In genomic region chr20:23435675-23436539, GRCh38 we compare ENCODE assay signal across 16 cellular contexts. TPM values are rescaled to one million over a fixed set of nuclear protein-coding genes. Genes with fewer than 3 reads are reported as not detected.
DNase-seq lines count a peak whose midpoint lies in the region; ATAC-seq, FAIRE-seq and TF ChIP-seq lines count a peak whose summit lies in the region.
"Had no signal": no experiment of that assay in that cellular context is flagged by ENCODE, and none has a peak within 500 bp of the region (broad histone marks: within the 10 kb centered on the region; RNA-seq: fewer than 3 reads in every experiment).

No MANE protein-coding gene starts in this region.

- H2AFZ ChIP-seq in astrocyte (ENCODE audit: low read depth, low read length): no peak overlapping the region
- peak overlapping the region; percentile 66 for H2AFZ ChIP-seq in HepG2 (ENCODE audit: low read length)

- intact Hi-C loops in HepG2 (cut with micrococcal nuclease; ENCODE audit: unreplicated experiment): no loop called here

- H3K4me3 ChIP-seq in astrocyte (ENCODE audit: insufficient read depth, low read depth, low read length) (no peak overlapping the region), HepG2 (replicated peaks in 1 of 3; ENCODE audit: insufficient read depth in 1 of 3, low read depth in 2 of 3, low read length in 3 of 3) (peak overlapping the region; percentile 38 to 67 (median 47))
- H3K4me3 ChIP-seq: lower lobe of right lung had no signal

- no peaks in the 10 kb centered on the region for H3K4me1 ChIP-seq in astrocyte (ENCODE audit: insufficient read depth, low read length)
- peaks cover 41% of the 10 kb centered on the region for H3K4me1 ChIP-seq in HepG2 (ENCODE audit: insufficient read depth, low read length)
- H3K4me1 ChIP-seq: lower lobe of right lung had no signal

- in situ Hi-C loops in HepG2 (cut with HindIII; ENCODE audit: extremely low pct_ligation_motif_present, low pct_unique_long_range_greater_than_20kb): no loop called here

- H4K20me1 ChIP-seq in astrocyte (ENCODE audit: insufficient read depth, low read length): no peaks in the 10 kb centered on the region
- H4K20me1 ChIP-seq in HepG2 (ENCODE audit: insufficient read depth, low read length): no peaks in the 10 kb centered on the region

- peaks cover 9% of the 10 kb centered on the region for H3K27me3 Mint-ChIP-seq in astrocyte (ENCODE audit: low read depth, unreplicated experiment)
- H3K27me3 Mint-ChIP-seq: activated CD8-positive, alpha-beta T cell treated with anti-CD3 and anti-CD28 coated beads for 36 hours; activated naive CD8-positive, alpha-beta T cell had no signal

- DNase-seq in NCI-H2081 treated with DMSO at 0.1 percent for 48 hours (lab: John Stamatoyannopoulos, UW) (peak; percentile 23), astrocyte (ENCODE audit: low read depth) (no peak), HepG2 (ENCODE audit: low spot score) (peak; percentile 86), NCI-H1417 treated with DMSO at 0.1 percent for 48 hours (lab: John Stamatoyannopoulos, UW) (no peak), NAMALWA (ENCODE audit: low spot score) (no peak)
- DNase-seq: activated CD8-positive, alpha-beta T cell treated with anti-CD3 and anti-CD28 coated beads for 36 hours; foreskin melanocyte; lower lobe of right lung; NCI-H526 had no signal

- H3K4me3 Mint-ChIP-seq in astrocyte (ENCODE audit: unreplicated experiment): no peak overlapping the region
- H3K4me3 Mint-ChIP-seq: activated CD8-positive, alpha-beta T cell treated with anti-CD3 and anti-CD28 coated beads for 36 hours; activated naive CD8-positive, alpha-beta T cell had no signal

- no peaks in the 10 kb centered on the region for H3K36me3 ChIP-seq in astrocyte (ENCODE audit: insufficient read depth, low read length)
- no peaks in the 10 kb centered on the region for H3K36me3 ChIP-seq in HepG2 (replicated peaks in 1 of 2; ENCODE audit: control insufficient read depth in 1 of 2, insufficient read depth in 2 of 2, low read length in 2 of 2)
- H3K36me3 ChIP-seq: lower lobe of right lung, tibial artery had no signal

- WGBS in HepG2 (ENCODE audit: low lambda C conversion rate): 12% methylated on average over 11 of the region's 11 CpGs

- no peak overlapping the region for H3K9ac ChIP-seq in astrocyte (ENCODE audit: low read length)
- peak overlapping the region; percentile 52 for H3K9ac ChIP-seq in HepG2 (ENCODE audit: insufficient read depth, low read depth, low read length)

- H3K9me3 ChIP-seq in astrocyte (ENCODE audit: insufficient read depth, low read depth, low read length) (no peaks in the 10 kb centered on the region), HepG2 (ENCODE audit: low read length) (no peaks in the 10 kb centered on the region)
- H3K9me3 ChIP-seq: lower lobe of right lung, tibial artery had no signal

- FAIRE-seq in astrocyte (lab: Jason Lieb, UNC): no peak
- FAIRE-seq in HepG2 (lab: Jason Lieb, UNC): peak; percentile 79

- TF ChIP-seq CTCF in C4-2B (conservative IDR thresholded peaks at IDR 0.05) (no peak), astrocyte (IDR thresholded peaks at IDR 0.05; ENCODE audit: insufficient read depth, low read depth, low read length) (no peak), HepG2 (CRISPR knock-in tag; IDR thresholded peaks at IDR 0.05) (no peak; the same call in 1 of the 2 replicates)

- H3K27ac ChIP-seq in C4-2B: peak overlapping the region; percentile 5; the same call in 1 of the 2 replicates
- no peak overlapping the region for H3K27ac ChIP-seq in astrocyte (ENCODE audit: low read depth, low read length)
- H3K27ac ChIP-seq in HepG2 (ENCODE audit: extremely low read length, insufficient read depth, low read length): peak overlapping the region; percentile 50
- H3K27ac ChIP-seq: lower lobe of right lung, tibial artery had no signal

- CTCF ChIA-PET in HepG2 (lab: Yijun Ruan, JAX; ENCODE audit: low intra/inter-chr PET ratio, low total read pairs): no interaction called here

- TF ChIP-seq POLR2A in HepG2 (IDR thresholded peaks at IDR 0.05; ENCODE audit: insufficient read depth in 1 of 2, low read depth in 2 of 2, low read length in 2 of 2): 0 out of 4 replicates have a peak, but pooled peaks of 1 of the 2 experiments have one; percentile 43

- ATAC-seq in HepG2: peak; percentile 93
- ATAC-seq in HG03135 (IDR thresholded peaks at IDR 0.05; ENCODE audit: unreplicated experiment): no peak
- ATAC-seq in HG02623 (IDR thresholded peaks at IDR 0.05; ENCODE audit: unreplicated experiment): no peak
- ATAC-seq: activated CD8-positive, alpha-beta T cell treated with anti-CD3 and anti-CD28 coated beads for 36 hours had no signal

- no peak overlapping the region for H3K4me2 ChIP-seq in astrocyte (ENCODE audit: low read length)
- H3K4me2 ChIP-seq in HepG2 (ENCODE audit: low read depth, low read length): peak overlapping the region; percentile 96

- H3K27ac Mint-ChIP-seq in astrocyte (ENCODE audit: unreplicated experiment): peak overlapping the region; percentile 55
- H3K27ac Mint-ChIP-seq: activated CD8-positive, alpha-beta T cell treated with anti-CD3 and anti-CD28 coated beads for 36 hours; activated naive CD8-positive, alpha-beta T cell; progenitor cell of endocrine pancreas had no signal

- no peaks in the 10 kb centered on the region for H3K36me3 Mint-ChIP-seq in astrocyte (ENCODE audit: low read depth, unreplicated experiment)
- H3K36me3 Mint-ChIP-seq: activated naive CD8-positive, alpha-beta T cell had no signal

- no peak for TF ChIP-seq EP300 in HepG2 (IDR thresholded peaks at IDR 0.05; ENCODE audit: low read depth in 2 of 2, low read length in 2 of 2)
- peak; percentile 10; the same call in 1 of the 2 replicates for TF ChIP-seq EP300 in HepG2 (CRISPR knock-in tag; IDR thresholded peaks at IDR 0.05; ENCODE audit: borderline replicate concordance)

- H3K4me1 Mint-ChIP-seq in astrocyte (ENCODE audit: low read depth, unreplicated experiment): no peaks in the 10 kb centered on the region

- H3K79me2 ChIP-seq in astrocyte (ENCODE audit: insufficient read depth, low read length): no peaks in the 10 kb centered on the region
- no peaks in the 10 kb centered on the region for H3K79me2 ChIP-seq in HepG2 (ENCODE audit: insufficient read depth, low read length)

- no peaks in the 10 kb centered on the region for H3K9me3 Mint-ChIP-seq in astrocyte (ENCODE audit: unreplicated experiment)
- H3K9me3 Mint-ChIP-seq: activated CD8-positive, alpha-beta T cell treated with anti-CD3 and anti-CD28 coated beads for 36 hours had no signal

- POLR2A ChIA-PET in HepG2 (lab: Yijun Ruan, JAX): interaction anchor here (0.6 to 3.2 kb wide), 17 partner anchors 10 to 1005 kb away, joined by 3 to 30 read pairs (median 5); partner anchors contain the start of genes CST3, GZF1, NAPB and NXT1

- no peak for TF ChIP-seq RAD21 in HepG2 (CRISPR knock-in tag; IDR thresholded peaks at IDR 0.05)

- H3K27me3 ChIP-seq in astrocyte (ENCODE audit: insufficient read depth, low read length) (peaks cover 3% of the 10 kb centered on the region), HepG2 (ENCODE audit: control insufficient read depth in 1 of 2, insufficient read depth in 2 of 2, low read length in 2 of 2) (no peaks in the 10 kb centered on the region; a peak in 1 of 5 replicates)
- H3K27me3 ChIP-seq: tibial artery had no signal

- no TSS peak for BruUV-seq in HepG2 (replicated peaks; lab: Mats Ljungman, UMichigan)

RNA-seq across cellular contexts. Expression of gene CSTL1, which starts 3.6 kb away (rescaled TPM):
- total RNA-seq in astrocyte (not detected in 2 replicates), HepG2 (2016; rRNA removed; fragmentation: Illumina TruSeq; extraction: Trizol) (not detected in 2 replicates)
- not detected in 2 replicates for total RNA-seq in HepG2 (2016; cell fraction: cytosol; rRNA removed; fragmentation: Illumina TruSeq; extraction: Trizol; ENCODE audit: low read depth)
- total RNA-seq in HepG2 (2016; cell fraction: insoluble cytoplasmic fraction; rRNA removed; fragmentation: Illumina TruSeq; extraction: Trizol): not detected in 2 replicates
- not detected in 2 replicates for total RNA-seq in HepG2 (2016; cell fraction: membrane; rRNA removed; fragmentation: Illumina TruSeq; extraction: Trizol)
- not detected in 2 replicates for total RNA-seq in HepG2 (2016; cell fraction: nucleus; rRNA removed; fragmentation: Illumina TruSeq; extraction: Trizol)
- polyA plus RNA-seq in HepG2 (2011; rRNA removed): not detected in 2 replicates
- not detected in 2 replicates for polyA plus RNA-seq in HepG2 (2011; cell fraction: cytosol; rRNA removed)
- not detected in 2 replicates for polyA plus RNA-seq in HepG2 (2011; cell fraction: nucleus; rRNA removed)
- polyA plus RNA-seq in HepG2 (2012): not detected in 2 replicates
- polyA plus RNA-seq in HepG2 (2016; cell fraction: cytosol; fragmentation: Illumina TruSeq; extraction: Trizol; ENCODE audit: low read depth): not detected in 2 replicates
- polyA plus RNA-seq in HepG2 (2016; cell fraction: insoluble cytoplasmic fraction; fragmentation: Illumina TruSeq; extraction: Trizol; ENCODE audit: low read depth): not detected in 2 replicates
- not detected in 2 replicates for polyA plus RNA-seq in HepG2 (2016; cell fraction: membrane; fragmentation: Illumina TruSeq; extraction: Trizol; ENCODE audit: low read depth)
- polyA plus RNA-seq in HepG2 (2016; cell fraction: nucleus; fragmentation: Illumina TruSeq; extraction: Trizol; ENCODE audit: insufficient read depth, low read depth): not detected in 2 replicates
- polyA minus RNA-seq in HepG2 (2011; rRNA and poly(A)+ RNA removed; ENCODE audit: low replicate concordance): not detected in 2 replicates
- not detected in 2 replicates for polyA minus RNA-seq in HepG2 (2011; cell fraction: cytosol; rRNA and poly(A)+ RNA removed)
- not detected in 2 replicates for polyA minus RNA-seq in HepG2 (2011; cell fraction: nucleus; rRNA and poly(A)+ RNA removed)
- total RNA-seq: activated CD8-positive, alpha-beta T cell treated with anti-CD3 and anti-CD28 coated beads for 36 hours; dermis microvascular lymphatic vessel endothelial cell; lower lobe of right lung; progenitor cell of endocrine pancreas had no signal

RNA-seq across cellular contexts. Expression of gene NAPB, which starts 14.6 kb away (rescaled TPM):
- total RNA-seq in astrocyte: 10.2 and 13.1 TPM in 2 replicates
- 9.5 and 15.2 TPM in 2 replicates for total RNA-seq in HepG2 (2016; rRNA removed; fragmentation: Illumina TruSeq; extraction: Trizol)
- total RNA-seq in HepG2 (2016; cell fraction: cytosol; rRNA removed; fragmentation: Illumina TruSeq; extraction: Trizol; ENCODE audit: low read depth): 5.7 and 8.3 TPM in 2 replicates
- total RNA-seq in HepG2 (2016; cell fraction: insoluble cytoplasmic fraction; rRNA removed; fragmentation: Illumina TruSeq; extraction: Trizol): 9.4 and 13.7 TPM in 2 replicates
- 5.0 and 5.2 TPM in 2 replicates for total RNA-seq in HepG2 (2016; cell fraction: membrane; rRNA removed; fragmentation: Illumina TruSeq; extraction: Trizol)
- 31.9 and 36.9 TPM in 2 replicates for total RNA-seq in HepG2 (2016; cell fraction: nucleus; rRNA removed; fragmentation: Illumina TruSeq; extraction: Trizol)
- polyA plus RNA-seq in HepG2 (2011; rRNA removed): 16.1 and 16.3 TPM in 2 replicates
- polyA plus RNA-seq in HepG2 (2011; cell fraction: cytosol; rRNA removed): 3.3 and 5.9 TPM in 2 replicates
- 32.8 and 44.6 TPM in 2 replicates for polyA plus RNA-seq in HepG2 (2011; cell fraction: nucleus; rRNA removed)
- 17.1 and 18.6 TPM in 2 replicates for polyA plus RNA-seq in HepG2 (2012)
- polyA plus RNA-seq in HepG2 (2016; cell fraction: cytosol; fragmentation: Illumina TruSeq; extraction: Trizol; ENCODE audit: low read depth): 0.59 and 0.69 TPM in 2 replicates
- polyA plus RNA-seq in HepG2 (2016; cell fraction: insoluble cytoplasmic fraction; fragmentation: Illumina TruSeq; extraction: Trizol; ENCODE audit: low read depth): 9.7 and 10.6 TPM in 2 replicates
- polyA plus RNA-seq in HepG2 (2016; cell fraction: membrane; fragmentation: Illumina TruSeq; extraction: Trizol; ENCODE audit: low read depth): 2.0 and 2.7 TPM in 2 replicates
- polyA plus RNA-seq in HepG2 (2016; cell fraction: nucleus; fragmentation: Illumina TruSeq; extraction: Trizol; ENCODE audit: insufficient read depth, low read depth): 41.0 and 41.3 TPM in 2 replicates
- polyA minus RNA-seq in HepG2 (2011; rRNA and poly(A)+ RNA removed; ENCODE audit: low replicate concordance): 6.7 and 8.6 TPM in 2 replicates
- polyA minus RNA-seq in HepG2 (2011; cell fraction: cytosol; rRNA and poly(A)+ RNA removed): 2.5 and 5.2 TPM in 2 replicates
- polyA minus RNA-seq in HepG2 (2011; cell fraction: nucleus; rRNA and poly(A)+ RNA removed): 82.9 and 91.0 TPM in 2 replicates

RNA-seq across cellular contexts. Expression of gene CST11, which starts 16.8 kb away (rescaled TPM):
- not detected in 2 replicates for total RNA-seq in astrocyte
- total RNA-seq in HepG2 (2016; rRNA removed; fragmentation: Illumina TruSeq; extraction: Trizol): not detected in 2 replicates
- total RNA-seq in HepG2 (2016; cell fraction: cytosol; rRNA removed; fragmentation: Illumina TruSeq; extraction: Trizol; ENCODE audit: low read depth): not detected in 2 replicates
- total RNA-seq in HepG2 (2016; cell fraction: insoluble cytoplasmic fraction; rRNA removed; fragmentation: Illumina TruSeq; extraction: Trizol): not detected in 2 replicates
- total RNA-seq in HepG2 (2016; cell fraction: membrane; rRNA removed; fragmentation: Illumina TruSeq; extraction: Trizol): not detected in 2 replicates
- not detected in 2 replicates for total RNA-seq in HepG2 (2016; cell fraction: nucleus; rRNA removed; fragmentation: Illumina TruSeq; extraction: Trizol)
- polyA plus RNA-seq in HepG2 (2011; rRNA removed): not detected in 2 replicates
- not detected in 2 replicates for polyA plus RNA-seq in HepG2 (2011; cell fraction: cytosol; rRNA removed)
- polyA plus RNA-seq in HepG2 (2011; cell fraction: nucleus; rRNA removed): not detected in 2 replicates
- not detected in 2 replicates for polyA plus RNA-seq in HepG2 (2012)
- not detected in 2 replicates for polyA plus RNA-seq in HepG2 (2016; cell fraction: cytosol; fragmentation: Illumina TruSeq; extraction: Trizol; ENCODE audit: low read depth)
- polyA plus RNA-seq in HepG2 (2016; cell fraction: insoluble cytoplasmic fraction; fragmentation: Illumina TruSeq; extraction: Trizol; ENCODE audit: low read depth): not detected in 2 replicates
- polyA plus RNA-seq in HepG2 (2016; cell fraction: membrane; fragmentation: Illumina TruSeq; extraction: Trizol; ENCODE audit: low read depth): not detected in 2 replicates
- polyA plus RNA-seq in HepG2 (2016; cell fraction: nucleus; fragmentation: Illumina TruSeq; extraction: Trizol; ENCODE audit: insufficient read depth, low read depth): not detected in 2 replicates
- polyA minus RNA-seq in HepG2 (2011; rRNA and poly(A)+ RNA removed; ENCODE audit: low replicate concordance): not detected in 2 replicates
- polyA minus RNA-seq in HepG2 (2011; cell fraction: cytosol; rRNA and poly(A)+ RNA removed): not detected in 2 replicates
- not detected in 2 replicates for polyA minus RNA-seq in HepG2 (2011; cell fraction: nucleus; rRNA and poly(A)+ RNA removed)
- total RNA-seq: activated CD8-positive, alpha-beta T cell treated with anti-CD3 and anti-CD28 coated beads for 36 hours; dermis microvascular lymphatic vessel endothelial cell; lower lobe of right lung; progenitor cell of endocrine pancreas had no signal

RNA-seq across cellular contexts. Expression of gene CST8, which starts 55.0 kb away (rescaled TPM):
- total RNA-seq in astrocyte (not detected in 2 replicates), HepG2 (2016; rRNA removed; fragmentation: Illumina TruSeq; extraction: Trizol) (not detected in 2 replicates)
- not detected in 2 replicates for total RNA-seq in HepG2 (2016; cell fraction: cytosol; rRNA removed; fragmentation: Illumina TruSeq; extraction: Trizol; ENCODE audit: low read depth)
- total RNA-seq in HepG2 (2016; cell fraction: insoluble cytoplasmic fraction; rRNA removed; fragmentation: Illumina TruSeq; extraction: Trizol): not detected in 2 replicates
- not detected in 2 replicates for total RNA-seq in HepG2 (2016; cell fraction: membrane; rRNA removed; fragmentation: Illumina TruSeq; extraction: Trizol)
- not detected in 2 replicates for total RNA-seq in HepG2 (2016; cell fraction: nucleus; rRNA removed; fragmentation: Illumina TruSeq; extraction: Trizol)
- not detected in 2 replicates for polyA plus RNA-seq in HepG2 (2011; rRNA removed)
- not detected in 2 replicates for polyA plus RNA-seq in HepG2 (2011; cell fraction: cytosol; rRNA removed)
- not detected in 2 replicates for polyA plus RNA-seq in HepG2 (2011; cell fraction: nucleus; rRNA removed)
- not detected in 2 replicates for polyA plus RNA-seq in HepG2 (2012)
- not detected in 2 replicates for polyA plus RNA-seq in HepG2 (2016; cell fraction: cytosol; fragmentation: Illumina TruSeq; extraction: Trizol; ENCODE audit: low read depth)
- polyA plus RNA-seq in HepG2 (2016; cell fraction: insoluble cytoplasmic fraction; fragmentation: Illumina TruSeq; extraction: Trizol; ENCODE audit: low read depth): not detected in 2 replicates
- polyA plus RNA-seq in HepG2 (2016; cell fraction: membrane; fragmentation: Illumina TruSeq; extraction: Trizol; ENCODE audit: low read depth): not detected in 2 replicates
- polyA plus RNA-seq in HepG2 (2016; cell fraction: nucleus; fragmentation: Illumina TruSeq; extraction: Trizol; ENCODE audit: insufficient read depth, low read depth): not detected in 2 replicates
- not detected in 2 replicates for polyA minus RNA-seq in HepG2 (2011; rRNA and poly(A)+ RNA removed; ENCODE audit: low replicate concordance)
- polyA minus RNA-seq in HepG2 (2011; cell fraction: cytosol; rRNA and poly(A)+ RNA removed): not detected in 2 replicates
- polyA minus RNA-seq in HepG2 (2011; cell fraction: nucleus; rRNA and poly(A)+ RNA removed): not detected in 2 replicates
- total RNA-seq: activated CD8-positive, alpha-beta T cell treated with anti-CD3 and anti-CD28 coated beads for 36 hours; dermis microvascular lymphatic vessel endothelial cell; lower lobe of right lung; progenitor cell of endocrine pancreas had no signal

Comparison
In these comparisons a context has a peak if more than half of its experiments do, and no peak if none do; other contexts are left out.
1. DNase-seq: peak in NCI-H2081 treated with DMSO at 0.1 percent for 48 hours (single experiment) and HepG2 (single experiment); none in astrocyte (single experiment), NCI-H1417 treated with DMSO at 0.1 percent for 48 hours (single experiment) and NAMALWA (single experiment).